ENCODE assay signal across 8 cellular contexts in the genomic region with DNA sequence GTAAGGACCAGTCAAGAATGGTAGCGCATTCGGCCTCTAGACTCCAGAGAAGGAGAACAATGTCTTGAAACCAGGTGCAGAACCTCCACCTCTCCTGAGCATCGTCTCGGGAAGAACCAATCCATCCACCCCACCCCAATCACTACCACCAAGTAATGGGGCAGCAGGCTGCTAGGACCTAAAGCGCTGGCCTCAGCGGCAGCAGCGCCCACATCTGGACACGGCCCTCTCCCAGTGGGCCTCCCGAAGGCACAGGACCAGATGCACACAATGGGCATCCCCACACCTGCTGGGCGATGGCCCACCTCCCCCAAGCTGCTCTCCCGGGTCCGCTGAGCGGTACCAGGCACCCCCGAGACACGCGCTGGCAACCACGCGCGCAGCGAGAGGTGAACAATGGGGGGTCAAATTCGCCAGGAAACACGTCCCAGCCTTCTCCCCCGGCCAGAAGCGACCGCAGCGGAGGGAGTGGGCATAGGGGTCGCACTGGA.
DNase-seq lines count a peak whose midpoint lies in the region; ATAC-seq and TF ChIP-seq lines count a peak whose summit lies in the region.

No MANE protein-coding gene starts in this region.

- H3K4me1 ChIP-seq in endocrine pancreas (ENCODE audit: control insufficient read depth, insufficient read depth, low read length) (peaks cover 12% of the 10 kb centered on the region), tibial artery (peaks cover 0 to 19% (median 2%) of the 10 kb centered on the region in 4 donors)

- POLR2A ChIA-PET in GM10248 (lab: Yijun Ruan, JAX), result no interaction called here

- peak; percentile 13 for DNase-seq in GM10248 (ENCODE audit: extremely low spot score)
- peak; percentile 31 for DNase-seq in NCI-H2227 treated with DMSO at 0.1 percent for 48 hours (lab: John Stamatoyannopoulos, UW)
- DNase-seq in memory B cell (ENCODE audit: low spot score in 2 of 2), result no peak
- peak; percentile 34 to 70 for DNase-seq in tibial artery
- DNase-seq in DMS153 (lab: John Stamatoyannopoulos, UW), result no peak
- no peak for DNase-seq in activated CD4-positive, alpha-beta T cell treated with anti-CD3 and anti-CD28 coated beads for 1 hour

- peak overlapping the region; percentile 91 for H3K9ac ChIP-seq in endocrine pancreas (ENCODE audit: control insufficient read depth, insufficient read depth, low read length)

- H3K4me1 Mint-ChIP-seq in memory B cell, result peaks cover 6% of the 10 kb centered on the region

- H3K27ac Mint-ChIP-seq in memory B cell, result no peak overlapping the region

- H3K9me3 Mint-ChIP-seq in memory B cell, result peaks cover 1% of the 10 kb centered on the region

- no peak for TF ChIP-seq CTCF in GM10248 (IDR thresholded peaks at IDR 0.05; ENCODE audit: control extremely low read depth, extremely low read depth, low read depth, missing control alignments)
- no peak for TF ChIP-seq CTCF in tibial artery (IDR thresholded peaks at IDR 0.05)

- H3K4me3 ChIP-seq in endocrine pancreas (ENCODE audit: control insufficient read depth, insufficient read depth, low read length), result peak overlapping the region; percentile 74
- peak overlapping the region; percentile 84 to 96 for H3K4me3 ChIP-seq in tibial artery

- H3K9me3 ChIP-seq in endocrine pancreas (ENCODE audit: control insufficient read depth, low read length) (no peaks in the 10 kb centered on the region), tibial artery (no peaks in the 10 kb centered on the region)

- peak; percentile 6 for ATAC-seq in memory B cell (ENCODE audit: low read depth)
- ATAC-seq in HG03139 (IDR thresholded peaks at IDR 0.05; ENCODE audit: unreplicated experiment), result no peak

- peaks cover 17% of the 10 kb centered on the region for H3K27me3 Mint-ChIP-seq in memory B cell

- H3K4me3 Mint-ChIP-seq in memory B cell, result peak overlapping the region; percentile 51

- peak overlapping the region; percentile 73 to 80 for H3K27ac ChIP-seq in tibial artery

- CTCF ChIA-PET in GM10248 (lab: Yijun Ruan, JAX), result no interaction called here

- H3K36me3 Mint-ChIP-seq in memory B cell, result peaks cover 2% of the 10 kb centered on the region

- H3K36me3 ChIP-seq in endocrine pancreas (ENCODE audit: control insufficient read depth, insufficient read depth, low read length) (no peaks in the 10 kb centered on the region), tibial artery (no peaks in the 10 kb centered on the region)

- H3K27me3 ChIP-seq in endocrine pancreas (ENCODE audit: control insufficient read depth, insufficient read depth, low read length) (no peaks in the 10 kb centered on the region), tibial artery (no peaks in the 10 kb centered on the region)

- intact Hi-C loops in tibial artery (cut with DNase I; ENCODE audit: low total_unique reads), result loop anchor here (10.0 kb wide), 1 partner anchor 128 kb away; no protein-coding TSS in a partner anchor

Comparison
In these comparisons a context has a peak if more than half of its experiments do, and no peak if none do; other contexts are left out.
1. DNase-seq: peak in GM10248 (single experiment), NCI-H2227 treated with DMSO at 0.1 percent for 48 hours (single experiment) and tibial artery (2 of 2); none in memory B cell (0 of 2), DMS153 (single experiment) and activated CD4-positive, alpha-beta T cell treated with anti-CD3 and anti-CD28 coated beads for 1 hour (single experiment).